3 cellular contexts compared by ENCODE assay signal in genomic region chr17:82668024-82668630, GRCh38.
TF ChIP-seq lines count a peak whose summit lies in the region.

No MANE protein-coding gene starts in this region.

TF ChIP-seq in SK-N-SH treated with all-trans-retinoic acid at 6 μM for 48 hours, 23 proteins besides CTCF, POLR2A, EP300 and RAD21 (continues in another document):
- no peak for TF ChIP-seq ESRRG (CRISPR knock-in tag; IDR thresholded peaks at IDR 0.05)
- TF ChIP-seq ARNTL (CRISPR knock-in tag; IDR thresholded peaks at IDR 0.05; ENCODE audit: borderline replicate concordance, low read depth) = no peak
- TF ChIP-seq TOX (CRISPR knock-in tag; IDR thresholded peaks at IDR 0.05; ENCODE audit: borderline replicate concordance) = no peak
- TF ChIP-seq CSDC2 (CRISPR knock-in tag; IDR thresholded peaks at IDR 0.05) = no peak
- TF ChIP-seq ZC3H10 (CRISPR knock-in tag; IDR thresholded peaks at IDR 0.05) = no peak
- TF ChIP-seq BACH2 (CRISPR knock-in tag; IDR thresholded peaks at IDR 0.05; ENCODE audit: borderline replicate concordance) = no peak
- no peak for TF ChIP-seq PATZ1 (CRISPR knock-in tag; IDR thresholded peaks at IDR 0.05; ENCODE audit: borderline replicate concordance)
- no peak for TF ChIP-seq OSR1 (CRISPR knock-in tag; IDR thresholded peaks at IDR 0.05)
- TF ChIP-seq RARB (CRISPR knock-in tag; IDR thresholded peaks at IDR 0.05) = no peak
- no peak for TF ChIP-seq ZNF8 (CRISPR knock-in tag; IDR thresholded peaks at IDR 0.05)
- no peak for TF ChIP-seq TCF4 (CRISPR knock-in tag; IDR thresholded peaks at IDR 0.05; ENCODE audit: borderline replicate concordance)
- TF ChIP-seq ZNF70 (CRISPR knock-in tag; IDR thresholded peaks at IDR 0.05) = no peak
- TF ChIP-seq CREB5 (CRISPR knock-in tag; IDR thresholded peaks at IDR 0.05; ENCODE audit: low read depth) = no peak
- TF ChIP-seq TSHZ2 (CRISPR knock-in tag; IDR thresholded peaks at IDR 0.05) = no peak
- no peak for TF ChIP-seq SNAI2 (CRISPR knock-in tag; IDR thresholded peaks at IDR 0.05)

TF ChIP-seq in SK-N-SH, 30 proteins besides CTCF, POLR2A, EP300 and RAD21:
- TF ChIP-seq TAF1 (IDR thresholded peaks at IDR 0.05; ENCODE audit: borderline replicate concordance, low read depth, low read length) = no peak
- TF ChIP-seq RCOR1 (IDR thresholded peaks at IDR 0.05; ENCODE audit: low read length) = no peak
- TF ChIP-seq ZBTB33 (IDR thresholded peaks at IDR 0.05; ENCODE audit: borderline replicate concordance, low read depth) = no peak
TF ChIP-seq in SK-N-SH: peak in this region for 0.

TF ChIP-seq in IMR-90, 13 proteins besides CTCF, POLR2A, EP300 and RAD21:
- no peak for TF ChIP-seq SMC3 (IDR thresholded peaks at IDR 0.05; ENCODE audit: low read depth, low read length)
- TF ChIP-seq ELK1 (IDR thresholded peaks at IDR 0.05; ENCODE audit: borderline replicate concordance, low read depth, low read length) = no peak
- no peak for TF ChIP-seq MAFK (IDR thresholded peaks at IDR 0.05; ENCODE audit: low read depth, low read length)
